9 cellular contexts compared by ENCODE assay signal in the genomic region with DNA sequence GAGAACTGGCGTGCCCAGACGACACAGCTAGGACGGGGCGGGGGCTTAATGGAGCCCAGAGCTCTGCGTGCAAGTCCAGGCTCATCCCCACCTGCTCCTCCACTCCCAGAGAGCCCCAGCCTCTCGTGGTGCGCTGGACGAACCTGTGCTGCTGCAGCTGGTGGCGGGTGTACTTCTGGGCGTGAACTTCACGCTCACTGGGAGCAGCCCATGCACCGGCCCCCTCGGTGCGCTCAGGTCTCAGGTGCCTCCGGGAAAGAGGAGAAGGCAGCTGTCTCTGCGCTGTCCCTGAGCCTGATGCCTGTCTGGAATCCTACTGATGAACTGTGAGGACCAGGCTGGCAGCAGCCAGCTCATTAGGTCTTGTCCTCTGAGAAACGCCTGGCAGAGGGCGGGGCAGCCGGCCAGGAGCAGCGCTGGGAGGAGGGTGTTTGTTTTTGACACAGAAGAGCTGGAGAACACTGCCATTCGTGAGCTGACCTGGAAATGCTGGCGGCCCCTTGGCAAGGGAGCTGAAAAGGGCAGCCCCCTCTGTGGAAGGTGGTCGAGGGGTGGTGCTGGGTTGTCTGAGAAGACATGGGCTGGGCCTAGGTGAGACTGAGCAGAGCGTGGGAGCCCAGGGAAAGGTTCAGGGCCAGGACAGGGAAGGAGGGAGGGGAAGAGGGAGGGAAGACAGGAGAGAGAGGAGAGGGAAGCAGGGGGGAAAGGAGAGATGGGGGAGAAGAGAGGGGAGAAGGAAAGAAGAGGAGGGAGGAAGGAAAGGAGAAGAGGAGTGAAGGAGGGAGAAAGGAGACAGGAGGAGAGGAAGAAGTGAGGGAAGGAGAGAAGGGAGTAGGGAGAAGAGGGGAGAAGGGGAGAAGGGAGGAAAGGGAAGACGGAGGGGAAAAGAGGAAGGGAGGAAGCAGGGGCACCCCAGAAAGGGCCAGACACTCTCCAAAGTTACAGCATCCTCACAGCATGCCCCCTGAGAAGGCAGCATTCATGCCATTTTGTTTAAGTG. TPM values are rescaled to one million over a fixed set of nuclear protein-coding genes. Genes with fewer than 3 reads are reported as not detected.
DNase-seq lines count a peak whose midpoint lies in the region; ATAC-seq, FAIRE-seq and TF ChIP-seq lines count a peak whose summit lies in the region.
"Had no signal": no experiment of that assay in that cellular context is flagged by ENCODE, and none has a peak within 500 bp of the region (broad histone marks: within the 10 kb centered on the region; RNA-seq: fewer than 3 reads in every experiment).

No MANE protein-coding gene starts in this region.

- DNase-seq in HuH-7.5 (ENCODE audit: low spot score), result peak; percentile 73
- peak; percentile 69 to 92 for DNase-seq in SHP77 (lab: John Stamatoyannopoulos, UW)
- DNase-seq in kidney, result peak; percentile 82
- no peak for DNase-seq in thoracic aorta (ENCODE audit: low spot score)
- DNase-seq in NCI-H524 treated with DMSO at 0.1 percent for 48 hours (lab: John Stamatoyannopoulos, UW), result no peak
- no peak for DNase-seq in MM.1S
- no peak for DNase-seq in activated naive CD4-positive, alpha-beta T cell treated with anti-CD3 and anti-CD28 coated beads, Interleukin-2, amount 10 ng/mL, durations not matched to agents 7 days and 5 days

- H3K36me3 ChIP-seq in kidney (ENCODE audit: control insufficient read depth in 1 of 2, insufficient read depth in 2 of 2, low read length in 2 of 2) (no peaks in the 10 kb centered on the region), thoracic aorta (no peaks in the 10 kb centered on the region), MM.1S (replicated peaks; ENCODE audit: insufficient read depth, low read length) (no peaks in the 10 kb centered on the region)
- H3K36me3 ChIP-seq: HAP-1 had no signal

- FAIRE-seq in kidney (lab: Jason Lieb, UNC), result no peak

- no peaks in the 10 kb centered on the region for H3K9me3 Mint-ChIP-seq in activated naive CD4-positive, alpha-beta T cell treated with anti-CD3 and anti-CD28 coated beads, Interleukin-2, amount 10 ng/mL, durations not matched to agents 7 days and 5 days

- H3K27ac ChIP-seq in kidney (ENCODE audit: low read depth in 2 of 2, low read length in 2 of 2) (peak overlapping the region; percentile 47 to 56), thoracic aorta (peak overlapping the region; percentile 85 to 88), MM.1S (ENCODE audit: low read length) (no peak overlapping the region)

- peak overlapping the region in 1 of 2 donors; percentile 38 for H3K9ac ChIP-seq in kidney (ENCODE audit: low read length in 2 of 2)
- no peak overlapping the region for H3K9ac ChIP-seq in MM.1S (ENCODE audit: low read length)

- H3K4me1 ChIP-seq in kidney (ENCODE audit: control insufficient read depth in 1 of 2, insufficient read depth in 1 of 2, low read depth in 1 of 2, low read length in 2 of 2), result peaks cover 16 to 17% of the 10 kb centered on the region in 2 donors
- peaks cover 28 to 65% of the 10 kb centered on the region in 2 donors for H3K4me1 ChIP-seq in thoracic aorta (ENCODE audit: control insufficient read depth in 1 of 2, low read depth in 2 of 2)
- no peaks in the 10 kb centered on the region for H3K4me1 ChIP-seq in MM.1S (ENCODE audit: low read length)

- no peaks in the 10 kb centered on the region for H4K20me1 ChIP-seq in MM.1S (ENCODE audit: insufficient read depth, low read length)

- ATAC-seq in thoracic aorta (ENCODE audit: insufficient number of reproducible peaks, low FRiP score, low read depth) (no peak), GM21825 (IDR thresholded peaks at IDR 0.05; ENCODE audit: unreplicated experiment) (no peak)

- CTCF ChIA-PET in activated naive CD4-positive, alpha-beta T cell treated with anti-CD3 and anti-CD28 coated beads, Interleukin-2, amount 10 ng/mL, durations not matched to agents 7 days and 5 days (lab: Charles Lee), result no interaction called here

- H3K9me3 ChIP-seq in kidney (ENCODE audit: control insufficient read depth in 1 of 2, low read length in 2 of 2) (no peaks in the 10 kb centered on the region), thoracic aorta (no peaks in the 10 kb centered on the region), MM.1S (replicated peaks; ENCODE audit: insufficient read depth, low read length) (no peaks in the 10 kb centered on the region)
- H3K9me3 ChIP-seq: HAP-1 had no signal

- H3K27me3 ChIP-seq in thoracic aorta (replicated peaks; ENCODE audit: insufficient read depth) (no peaks in the 10 kb centered on the region), MM.1S (replicated peaks; ENCODE audit: insufficient read depth, low read length) (no peaks in the 10 kb centered on the region)

- no peak overlapping the region for H3K4me2 ChIP-seq in MM.1S (ENCODE audit: low read depth, low read length)

- no peaks in the 10 kb centered on the region for H3K36me3 Mint-ChIP-seq in activated naive CD4-positive, alpha-beta T cell treated with anti-CD3 and anti-CD28 coated beads, Interleukin-2, amount 10 ng/mL, durations not matched to agents 7 days and 5 days

- H3K79me2 ChIP-seq in MM.1S (ENCODE audit: low read length), result no peaks in the 10 kb centered on the region

- H3K4me1 Mint-ChIP-seq in activated naive CD4-positive, alpha-beta T cell treated with anti-CD3 and anti-CD28 coated beads, Interleukin-2, amount 10 ng/mL, durations not matched to agents 7 days and 5 days, result no peaks in the 10 kb centered on the region

- peaks cover 15% of the 10 kb centered on the region for H3K27me3 Mint-ChIP-seq in activated naive CD4-positive, alpha-beta T cell treated with anti-CD3 and anti-CD28 coated beads, Interleukin-2, amount 10 ng/mL, durations not matched to agents 7 days and 5 days

- no peaks in the 10 kb centered on the region for H3K9me2 ChIP-seq in MM.1S (replicated peaks; ENCODE audit: insufficient read depth, low read length)

- TF ChIP-seq CTCF in kidney (IDR thresholded peaks at IDR 0.05; ENCODE audit: borderline replicate concordance, extremely low read depth, insufficient read depth) (no peak), thoracic aorta (IDR thresholded peaks at IDR 0.05) (no peak), MM.1S (IDR thresholded peaks at IDR 0.05; ENCODE audit: low read length) (no peak)

- H2AFZ ChIP-seq in MM.1S (ENCODE audit: low read length), result no peak overlapping the region

- H3K4me3 Mint-ChIP-seq in activated naive CD4-positive, alpha-beta T cell treated with anti-CD3 and anti-CD28 coated beads, Interleukin-2, amount 10 ng/mL, durations not matched to agents 7 days and 5 days, result no peak overlapping the region

- intact Hi-C loops in kidney (cut with DNase I), result no loop called here

- H3K27ac Mint-ChIP-seq in activated naive CD4-positive, alpha-beta T cell treated with anti-CD3 and anti-CD28 coated beads, Interleukin-2, amount 10 ng/mL, durations not matched to agents 7 days and 5 days, result no peak overlapping the region

- H3K4me3 ChIP-seq in kidney (ENCODE audit: low read length in 2 of 2) (peak overlapping the region in 1 of 2 donors; percentile 17), thoracic aorta (peak overlapping the region; percentile 37), MM.1S (ENCODE audit: low read length) (no peak overlapping the region)
- H3K4me3 ChIP-seq: HAP-1 had no signal

- no peaks in the 10 kb centered on the region for H3F3A ChIP-seq in MM.1S (ENCODE audit: insufficient read depth, low read length)

RNA-seq across cellular contexts. Expression of a gene that starts 53.5 kb away (rescaled TPM):
- total RNA-seq in kidney, result 198 TPM
- polyA plus RNA-seq in kidney (ENCODE audit: insufficient read depth, low read depth, low replicate concordance), result 38.4 TPM
- total RNA-seq in thoracic aorta, result 100 to 1,000 TPM; 138 to 151 TPM

Comparison
In these comparisons a context has a peak if more than half of its experiments do, and no peak if none do; other contexts are left out.
1. DNase-seq: peak in HuH-7.5 (single experiment), SHP77 (2 of 2) and kidney (single experiment); none in thoracic aorta (single experiment), NCI-H524 treated with DMSO at 0.1 percent for 48 hours (single experiment), MM.1S (single experiment) and activated naive CD4-positive, alpha-beta T cell treated with anti-CD3 and anti-CD28 coated beads, Interleukin-2, amount 10 ng/mL, durations not matched to agents 7 days and 5 days (single experiment).